28 cellular contexts compared by ENCODE assay signal in the genomic region with DNA sequence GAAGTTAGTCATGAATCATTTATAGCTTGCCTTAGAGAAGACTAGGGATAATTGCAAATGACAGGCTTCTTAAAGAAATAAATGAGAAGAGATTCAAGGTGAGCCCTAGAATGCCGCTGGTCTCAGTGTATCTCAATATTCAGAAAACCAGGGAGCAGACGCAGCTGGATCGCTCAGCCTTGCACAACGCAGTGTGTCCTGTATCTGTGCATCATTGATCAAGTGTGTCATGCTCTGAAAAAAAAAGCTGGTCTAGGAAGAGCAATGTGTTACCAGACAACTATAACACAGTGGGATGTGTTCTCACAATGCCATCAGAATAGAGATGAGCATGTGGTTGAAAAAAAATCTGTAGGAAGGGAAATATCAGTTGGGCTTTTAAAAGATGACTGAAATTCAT.
"Had no signal": no experiment of that assay in that cellular context is flagged by ENCODE, and none has a peak within 500 bp of the region (broad histone marks: within the 10 kb centered on the region; RNA-seq: fewer than 3 reads in every experiment).

No MANE protein-coding gene starts in this region.

- H3K4me1 ChIP-seq: adrenal gland, body of pancreas, heart left ventricle had no signal

- H3K27ac ChIP-seq: adrenal gland, body of pancreas, heart left ventricle, WERI-Rb-1 had no signal

- H3K27me3 ChIP-seq: adrenal gland, body of pancreas had no signal

- DNase-seq: activated CD4-positive, alpha-beta memory T cell treated with anti-CD3 and anti-CD28 coated beads for 36 hours; activated CD4-positive, alpha-beta T cell treated with anti-CD3 and anti-CD28 coated beads for 36 hours; activated CD4-positive, alpha-beta T cell treated with anti-CD3 and anti-CD28 coated beads, Interleukin-2, amount 10 ng/mL, durations not matched to agents 24 days and 14 days; activated CD4-positive, CD25-positive, alpha-beta regulatory T cell; activated CD4-positive, CD25-positive, alpha-beta regulatory T cell treated with anti-CD3 and anti-CD28 coated beads, Interleukin-2, amount 50 U/mL, for 72 hours; activated CD8-positive, alpha-beta memory T cell treated with anti-CD3 and anti-CD28 coated beads, Interleukin-2, amount 10 ng/mL, durations not matched to agents 7 days and 5 days; activated CD8-positive, alpha-beta memory T cell treated with anti-CD3 and anti-CD28 coated beads, Interleukin-2, amount 50 U/mL, for 4 hours; activated CD8-positive, alpha-beta T cell treated with anti-CD3 and anti-CD28 coated beads, Interleukin-2, amount 10 ng/mL, durations not matched to agents 7 days and 5 days; activated effector memory CD4-positive, alpha-beta T cell treated with anti-CD3 and anti-CD28 coated beads, Interleukin-2, amount 50 U/mL, for 16 hours; activated naive CD4-positive, alpha-beta T cell treated with anti-CD3 and anti-CD28 coated beads for 36 hours; activated naive CD8-positive, alpha-beta T cell treated with anti-CD3 and anti-CD28 coated beads for 36 hours; activated naive CD8-positive, alpha-beta T cell treated with anti-CD3 and anti-CD28 coated beads, Interleukin-2, amount 50 U/mL, for 24 hours; activated T-cell treated with anti-CD3 and anti-CD28 coated beads, Interleukin-2, amount 50 U/mL, for 1 hour; activated T-cell treated with anti-CD3 and anti-CD28 coated beads, Interleukin-2, amount 50 U/mL, for 48 hours; adrenal gland; aorta; body of pancreas; cortex of kidney; dermis blood vessel endothelial cell; effector CD4-positive, alpha-beta T cell; effector memory CD8-positive, alpha-beta T cell; erythroblast; foreskin fibroblast; glutamatergic neuron; heart left ventricle; T-helper 17 cell; T1000; WERI-Rb-1 had no signal

- H3K36me3 ChIP-seq: adrenal gland, heart left ventricle, WERI-Rb-1 had no signal

- H3K9me3 ChIP-seq: adrenal gland, body of pancreas had no signal

- ATAC-seq: activated CD4-positive, alpha-beta T cell treated with anti-CD3 and anti-CD28 coated beads for 36 hours; activated CD8-positive, alpha-beta memory T cell treated with anti-CD3 and anti-CD28 coated beads, Interleukin-2, amount 10 ng/mL, durations not matched to agents 7 days and 5 days; activated CD8-positive, alpha-beta T cell treated with anti-CD3 and anti-CD28 coated beads, Interleukin-2, amount 10 ng/mL, durations not matched to agents 7 days and 5 days; activated naive CD8-positive, alpha-beta T cell treated with anti-CD3 and anti-CD28 coated beads, Interleukin-2, amount 50 U/mL, for 24 hours; body of pancreas; effector memory CD8-positive, alpha-beta T cell; heart left ventricle; T-helper 17 cell had no signal

- H3K4me3 ChIP-seq: adrenal gland, body of pancreas, heart left ventricle had no signal
